ENCODE assay signal across 25 cellular contexts in the genomic region with DNA sequence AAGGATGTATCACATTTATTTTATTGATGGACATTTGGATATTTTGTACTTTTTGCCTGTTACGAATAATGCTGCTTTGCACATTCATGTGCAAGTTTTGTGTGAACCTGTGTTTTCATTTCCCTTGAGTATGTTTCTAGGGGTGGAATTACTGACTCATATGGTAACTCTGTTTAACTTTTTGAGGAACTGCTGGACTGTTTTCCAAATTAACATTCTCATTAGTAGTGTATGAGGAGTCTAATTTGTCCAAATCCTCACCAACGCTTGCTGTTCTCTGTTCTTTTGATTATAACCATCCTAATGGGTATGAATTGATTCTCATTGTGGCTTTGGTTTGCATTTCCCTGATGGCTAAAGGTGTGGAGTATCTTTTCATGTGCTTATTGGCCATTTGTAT. TPM values are rescaled to one million over a fixed set of nuclear protein-coding genes. Genes with fewer than 3 reads are reported as not detected.
A peak's percentile ranks its signal among the peaks of the same experiment; 100 is the strongest.
DNase-seq lines count a peak whose midpoint lies in the region; ATAC-seq and TF ChIP-seq lines count a peak whose summit lies in the region.
"Had no signal": no experiment of that assay in that cellular context is flagged by ENCODE, and none has a peak within 500 bp of the region (broad histone marks: within the 10 kb centered on the region; RNA-seq: fewer than 3 reads in every experiment).

No MANE protein-coding gene starts in this region.

- no peak for TF ChIP-seq POLR2A in prostate gland (IDR thresholded peaks at IDR 0.05)

- no peak overlapping the region for H3K27ac ChIP-seq in OCI-LY1 (ENCODE audit: low read depth, low read length, poor library complexity, severe bottlenecking)
- no peak overlapping the region for H3K27ac ChIP-seq in prostate gland
- H3K27ac ChIP-seq: BLaER1, SJCRH30 had no signal

- H3K36me3 ChIP-seq in OCI-LY1 (ENCODE audit: insufficient read depth, low read length) (peaks cover 42% of the 10 kb centered on the region), prostate gland (no peaks in the 10 kb centered on the region)

- no peak overlapping the region for H2AFZ ChIP-seq in OCI-LY1 (ENCODE audit: low read length)

- peaks cover 25% of the 10 kb centered on the region for H3K4me1 ChIP-seq in OCI-LY1 (ENCODE audit: insufficient read depth, low read length, severe bottlenecking)
- no peaks in the 10 kb centered on the region for H3K4me1 ChIP-seq in prostate gland (replicated peaks)

- H3K4me3 Mint-ChIP-seq in natural killer cell treated with Interleukin-12 subunit alpha and Interleukin-12 subunit beta and Interleukin-15 and Interleukin-18, amount 100 ng/mL, for 72 hours: peak overlapping the region; percentile 13
- H3K4me3 Mint-ChIP-seq in natural killer cell (no peak overlapping the region), brain (peak overlapping the region in 3 of 5 experiments; percentile 46 to 73 (median 63))
- no peak overlapping the region for H3K4me3 Mint-ChIP-seq in stimulated activated effector memory CD8-positive, alpha-beta T cell treated with anti-CD3 and anti-CD28 coated beads, Interleukin-12 subunit alpha, Interleukin-12 subunit beta, amount 100 ng/mL, for 72 hours

- peaks cover 30 to 50% of the 10 kb centered on the region in 2 donors for H3K4me1 Mint-ChIP-seq in natural killer cell treated with Interleukin-12 subunit alpha and Interleukin-12 subunit beta and Interleukin-15 and Interleukin-18, amount 100 ng/mL, for 72 hours (ENCODE audit: low read depth in 2 of 2)
- H3K4me1 Mint-ChIP-seq in natural killer cell: peaks cover 29 to 55% of the 10 kb centered on the region in 2 donors
- peaks cover 48% of the 10 kb centered on the region for H3K4me1 Mint-ChIP-seq in brain
- H3K4me1 Mint-ChIP-seq in stimulated activated effector memory CD8-positive, alpha-beta T cell treated with anti-CD3 and anti-CD28 coated beads, Interleukin-12 subunit alpha, Interleukin-12 subunit beta, amount 100 ng/mL, for 72 hours: peaks cover 39% of the 10 kb centered on the region

- no peaks in the 10 kb centered on the region for H3K9me2 ChIP-seq in OCI-LY1 (ENCODE audit: low read depth, low read length)

- H3K9ac ChIP-seq in OCI-LY1 (ENCODE audit: low read length): no peak overlapping the region
- H3K9ac ChIP-seq: BLaER1 had no signal

- H3K4me2 ChIP-seq in OCI-LY1 (ENCODE audit: low read length): peak overlapping the region; percentile 32; the same call in 1 of the 2 replicates
- H3K4me2 ChIP-seq: BLaER1 had no signal

- peaks cover 22% of the 10 kb centered on the region for H3K36me3 Mint-ChIP-seq in natural killer cell treated with Interleukin-12 subunit alpha and Interleukin-12 subunit beta and Interleukin-15 and Interleukin-18, amount 100 ng/mL, for 72 hours
- no peaks in the 10 kb centered on the region for H3K36me3 Mint-ChIP-seq in natural killer cell
- peaks cover 48% of the 10 kb centered on the region for H3K36me3 Mint-ChIP-seq in brain
- peaks cover 63% of the 10 kb centered on the region for H3K36me3 Mint-ChIP-seq in stimulated activated effector memory CD8-positive, alpha-beta T cell treated with anti-CD3 and anti-CD28 coated beads, Interleukin-12 subunit alpha, Interleukin-12 subunit beta, amount 100 ng/mL, for 72 hours

- no peaks in the 10 kb centered on the region for H3K27me3 Mint-ChIP-seq in natural killer cell treated with Interleukin-12 subunit alpha and Interleukin-12 subunit beta and Interleukin-15 and Interleukin-18, amount 100 ng/mL, for 72 hours
- H3K27me3 Mint-ChIP-seq in natural killer cell (ENCODE audit: low read depth in 2 of 2) (no peaks in the 10 kb centered on the region), brain (peaks cover 8% of the 10 kb centered on the region)
- H3K27me3 Mint-ChIP-seq: CD4-positive, alpha-beta memory T cell had no signal

- H3K79me2 ChIP-seq in OCI-LY1 (ENCODE audit: insufficient read depth, low read length): peaks cover 21% of the 10 kb centered on the region

- no peaks in the 10 kb centered on the region for H4K20me1 ChIP-seq in OCI-LY1 (ENCODE audit: insufficient read depth, low read length)
- H4K20me1 ChIP-seq: BLaER1 had no signal

- no peaks in the 10 kb centered on the region for H3K9me3 Mint-ChIP-seq in natural killer cell treated with Interleukin-12 subunit alpha and Interleukin-12 subunit beta and Interleukin-15 and Interleukin-18, amount 100 ng/mL, for 72 hours
- H3K9me3 Mint-ChIP-seq in natural killer cell (no peaks in the 10 kb centered on the region), brain (peaks cover 2 to 5% (median 3%) of the 10 kb centered on the region in 5 experiments)
- peaks cover 4% of the 10 kb centered on the region for H3K9me3 Mint-ChIP-seq in stimulated activated effector memory CD8-positive, alpha-beta T cell treated with anti-CD3 and anti-CD28 coated beads, Interleukin-12 subunit alpha, Interleukin-12 subunit beta, amount 100 ng/mL, for 72 hours

- peak overlapping the region in 1 of 2 donors; percentile 11 for H3K27ac Mint-ChIP-seq in natural killer cell treated with Interleukin-12 subunit alpha and Interleukin-12 subunit beta and Interleukin-15 and Interleukin-18, amount 100 ng/mL, for 72 hours
- H3K27ac Mint-ChIP-seq in natural killer cell: peak overlapping the region in 1 of 2 donors; percentile 96
- H3K27ac Mint-ChIP-seq in brain: no peak overlapping the region
- H3K27ac Mint-ChIP-seq in stimulated activated effector memory CD8-positive, alpha-beta T cell treated with anti-CD3 and anti-CD28 coated beads, Interleukin-12 subunit alpha, Interleukin-12 subunit beta, amount 100 ng/mL, for 72 hours: peak overlapping the region; percentile 30

- H3K4me3 ChIP-seq in OCI-LY1 (ENCODE audit: low read depth, low read length, poor library complexity, severe bottlenecking) (no peak overlapping the region), prostate gland (no peak overlapping the region)
- H3K4me3 ChIP-seq: BLaER1, K562, SJCRH30 had no signal

- H3K27me3 ChIP-seq in OCI-LY1 (ENCODE audit: insufficient read depth, low read length): no peaks in the 10 kb centered on the region
- H3K27me3 ChIP-seq in prostate gland (replicated peaks; ENCODE audit: insufficient read depth): no peaks in the 10 kb centered on the region
- H3K27me3 ChIP-seq: BLaER1, SJCRH30 had no signal

- no peak for DNase-seq in natural killer cell treated with Interleukin-12 subunit alpha and Interleukin-12 subunit beta and Interleukin-15 and Interleukin-18, amount 100 ng/mL, for 72 hours (ENCODE audit: low spot score)
- DNase-seq in natural killer cell (no peak), prostate gland (ENCODE audit: low spot score) (no peak), NOMO-1 (lab: John Stamatoyannopoulos, UW; ENCODE audit: unreplicated experiment in 2 of 2) (no peak), SHP77 (lab: John Stamatoyannopoulos, UW) (no peak)
- no peak for DNase-seq in stimulated activated effector memory CD8-positive, alpha-beta T cell treated with anti-CD3 and anti-CD28 coated beads, Interleukin-12 subunit alpha, Interleukin-12 subunit beta, amount 100 ng/mL, for 72 hours (ENCODE audit: low spot score in 2 of 2)
- DNase-seq: Caco-2; CD4-positive, alpha-beta memory T cell; H7; Kasumi-1; NCI-H1048; NCI-H1417; NCI-H1694 treated with DMSO at 0.1 percent for 48 hours; NCI-H2081; NCI-H2171; NCI-H226; NCI-H510A; NCI-H69; SJCRH30 had no signal

- no peak for ATAC-seq in natural killer cell treated with Interleukin-12 subunit alpha and Interleukin-12 subunit beta and Interleukin-15 and Interleukin-18, amount 100 ng/mL, for 72 hours
- ATAC-seq in natural killer cell: no peak
- ATAC-seq in stimulated activated effector memory CD8-positive, alpha-beta T cell treated with anti-CD3 and anti-CD28 coated beads, Interleukin-12 subunit alpha, Interleukin-12 subunit beta, amount 100 ng/mL, for 72 hours: no peak
- ATAC-seq: HepG2, K562, SK-N-SH treated with all-trans-retinoic acid at 6 μM for 48 hours had no signal

- 94% methylated on average over 2 of the region's 2 CpGs for WGBS in prostate gland

- no peaks in the 10 kb centered on the region for H3F3A ChIP-seq in OCI-LY1 (ENCODE audit: insufficient read depth, low read length)

- no peaks in the 10 kb centered on the region for H3K9me3 ChIP-seq in OCI-LY1 (ENCODE audit: low read length)
- H3K9me3 ChIP-seq in prostate gland: no peaks in the 10 kb centered on the region
- H3K9me3 ChIP-seq: Caco-2, SJCRH30 had no signal

- TF ChIP-seq CTCF in natural killer cell (IDR thresholded peaks at IDR 0.05): no peak
- no peak for TF ChIP-seq CTCF in OCI-LY1 (IDR thresholded peaks at IDR 0.05; ENCODE audit: low read length)
- TF ChIP-seq CTCF in brain (conservative IDR thresholded peaks at IDR 0.05): no peak
- TF ChIP-seq CTCF in prostate gland (IDR thresholded peaks at IDR 0.05): no peak

- intact Hi-C loops in natural killer cell (cut with micrococcal nuclease): loop anchor here (5.0 kb wide), 1 partner anchor 1073 kb away; a partner anchor contains a TSS
- intact Hi-C loops in prostate gland (cut with DNase I): no loop called here

RNA-seq across cellular contexts. Expression of a gene that starts 3.2 kb away (rescaled TPM):
- 10 to 100 TPM; 72.5 to 73.1 TPM for total RNA-seq in natural killer cell treated with Interleukin-12 subunit alpha and Interleukin-12 subunit beta and Interleukin-15 and Interleukin-18, amount 100 ng/mL, for 72 hours
- total RNA-seq in natural killer cell: 10 to 100 TPM; 70.8 to 88.3 (median 77.8) TPM
- 10.3 TPM for polyA plus RNA-seq in brain (ENCODE audit: insufficient read depth, low read depth, low replicate concordance)
- 10 to 100 TPM; 39.8 to 55.7 TPM for total RNA-seq in prostate gland

Comparison
In these comparisons a context has a peak if more than half of its experiments do, and no peak if none do; other contexts are left out.
1. H3K4me3 Mint-ChIP-seq: peak in natural killer cell treated with Interleukin-12 subunit alpha and Interleukin-12 subunit beta and Interleukin-15 and Interleukin-18, amount 100 ng/mL, for 72 hours (single experiment) and brain (3 of 5); none in natural killer cell (single experiment) and stimulated activated effector memory CD8-positive, alpha-beta T cell treated with anti-CD3 and anti-CD28 coated beads, Interleukin-12 subunit alpha, Interleukin-12 subunit beta, amount 100 ng/mL, for 72 hours (single experiment).